Comparison of ENCODE assay signal across 1 cellular context in genomic region chr20:14142171-14142570, GRCh38.
TF ChIP-seq lines count a peak whose summit lies in the region.

No MANE protein-coding gene starts in this region.

TF ChIP-seq in GM23338, 12 proteins besides CTCF, POLR2A, EP300 and RAD21 (continued from another document):
- TF ChIP-seq, protein P1, sequence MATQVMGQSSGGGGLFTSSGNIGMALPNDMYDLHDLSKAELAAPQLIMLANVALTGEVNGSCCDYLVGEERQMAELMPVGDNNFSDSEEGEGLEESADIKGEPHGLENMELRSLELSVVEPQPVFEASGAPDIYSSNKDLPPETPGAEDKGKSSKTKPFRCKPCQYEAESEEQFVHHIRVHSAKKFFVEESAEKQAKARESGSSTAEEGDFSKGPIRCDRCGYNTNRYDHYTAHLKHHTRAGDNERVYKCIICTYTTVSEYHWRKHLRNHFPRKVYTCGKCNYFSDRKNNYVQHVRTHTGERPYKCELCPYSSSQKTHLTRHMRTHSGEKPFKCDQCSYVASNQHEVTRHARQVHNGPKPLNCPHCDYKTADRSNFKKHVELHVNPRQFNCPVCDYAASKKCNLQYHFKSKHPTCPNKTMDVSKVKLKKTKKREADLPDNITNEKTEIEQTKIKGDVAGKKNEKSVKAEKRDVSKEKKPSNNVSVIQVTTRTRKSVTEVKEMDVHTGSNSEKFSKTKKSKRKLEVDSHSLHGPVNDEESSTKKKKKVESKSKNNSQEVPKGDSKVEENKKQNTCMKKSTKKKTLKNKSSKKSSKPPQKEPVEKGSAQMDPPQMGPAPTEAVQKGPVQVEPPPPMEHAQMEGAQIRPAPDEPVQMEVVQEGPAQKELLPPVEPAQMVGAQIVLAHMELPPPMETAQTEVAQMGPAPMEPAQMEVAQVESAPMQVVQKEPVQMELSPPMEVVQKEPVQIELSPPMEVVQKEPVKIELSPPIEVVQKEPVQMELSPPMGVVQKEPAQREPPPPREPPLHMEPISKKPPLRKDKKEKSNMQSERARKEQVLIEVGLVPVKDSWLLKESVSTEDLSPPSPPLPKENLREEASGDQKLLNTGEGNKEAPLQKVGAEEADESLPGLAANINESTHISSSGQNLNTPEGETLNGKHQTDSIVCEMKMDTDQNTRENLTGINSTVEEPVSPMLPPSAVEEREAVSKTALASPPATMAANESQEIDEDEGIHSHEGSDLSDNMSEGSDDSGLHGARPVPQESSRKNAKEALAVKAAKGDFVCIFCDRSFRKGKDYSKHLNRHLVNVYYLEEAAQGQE (IDR thresholded peaks at IDR 0.05; ENCODE audit: unreplicated experiment), result no peak
